Comparison of ENCODE assay signal across 17 cellular contexts in genomic region chr3:9226326-9226725, GRCh38. TPM values are rescaled to one million over a fixed set of nuclear protein-coding genes. Genes with fewer than 3 reads are reported as not detected.
DNase-seq lines count a peak whose midpoint lies in the region; ATAC-seq and TF ChIP-seq lines count a peak whose summit lies in the region.
"Had no signal": no experiment of that assay in that cellular context is flagged by ENCODE, and none has a peak within 500 bp of the region (broad histone marks: within the 10 kb centered on the region; RNA-seq: fewer than 3 reads in every experiment).

No MANE protein-coding gene starts in this region.

- H3K27ac Mint-ChIP-seq in neural crest cell (ENCODE audit: unreplicated experiment) = peak overlapping the region; percentile 7
- H3K27ac Mint-ChIP-seq: activated CD4-positive, alpha-beta T cell treated with anti-CD3 and anti-CD28 coated beads, Interleukin-2, amount 10 ng/mL, durations not matched to agents 24 days and 14 days; B cell; T-cell had no signal

- intact Hi-C loops in left ventricle myocardium superior (cut with micrococcal nuclease) = no loop called here
- intact Hi-C loops in colonic mucosa (cut with DNase I) = no loop called here

- H3K9me3 ChIP-seq in RWPE2 (ENCODE audit: severe bottlenecking) (no peaks in the 10 kb centered on the region), BE2C (no peaks in the 10 kb centered on the region), colonic mucosa (no peaks in the 10 kb centered on the region)
- H3K9me3 ChIP-seq: mucosa of descending colon, vagina had no signal

- no peaks in the 10 kb centered on the region for H3K36me3 Mint-ChIP-seq in neural crest cell (ENCODE audit: low read depth)
- H3K36me3 Mint-ChIP-seq: T-cell had no signal

- H3K9me3 Mint-ChIP-seq in neural crest cell = no peaks in the 10 kb centered on the region
- H3K9me3 Mint-ChIP-seq: activated CD4-positive, alpha-beta T cell treated with anti-CD3 and anti-CD28 coated beads, Interleukin-2, amount 10 ng/mL, durations not matched to agents 24 days and 14 days; T-cell had no signal

- peaks cover 6% of the 10 kb centered on the region for H3K4me1 ChIP-seq in RWPE2 (ENCODE audit: insufficient read depth, poor library complexity, severe bottlenecking)
- no peaks in the 10 kb centered on the region for H3K4me1 ChIP-seq in BE2C
- H3K4me1 ChIP-seq in colonic mucosa = no peaks in the 10 kb centered on the region

- no peak for TF ChIP-seq CTCF in RWPE2 (IDR thresholded peaks at IDR 0.05; ENCODE audit: poor library complexity, severe bottlenecking)
- TF ChIP-seq CTCF in epithelial cell of esophagus (IDR thresholded peaks at IDR 0.05; ENCODE audit: insufficient read depth, low read depth, low read length, missing control alignments) = no peak
- no peak for TF ChIP-seq CTCF in neural crest cell (conservative IDR thresholded peaks at IDR 0.05)
- no peak for TF ChIP-seq CTCF in BE2C (IDR thresholded peaks at IDR 0.05; ENCODE audit: low read depth, low read length)
- no peak for TF ChIP-seq CTCF in colonic mucosa (IDR thresholded peaks at IDR 0.05)

- H3K27ac ChIP-seq in RWPE2 (ENCODE audit: poor library complexity, severe bottlenecking) = no peak overlapping the region
- no peak overlapping the region for H3K27ac ChIP-seq in colonic mucosa
- H3K27ac ChIP-seq: vagina had no signal

- ATAC-seq in RWPE2 (ENCODE audit: low read depth) (peak; percentile 64), left ventricle myocardium superior (no peak)
- ATAC-seq: mucosa of descending colon, T-cell had no signal

- no peaks in the 10 kb centered on the region for H3K27me3 Mint-ChIP-seq in neural crest cell (ENCODE audit: low read depth)
- H3K27me3 Mint-ChIP-seq: activated CD4-positive, alpha-beta T cell treated with anti-CD3 and anti-CD28 coated beads, Interleukin-2, amount 10 ng/mL, durations not matched to agents 24 days and 14 days; B cell; T-cell had no signal

- DNase-seq in EH (ENCODE audit: low read depth) (peak; percentile 14), RWPE2 (ENCODE audit: low spot score) (no peak), epithelial cell of esophagus (ENCODE audit: low read depth) (peak; percentile 59), neural crest cell (ENCODE audit: low read depth, low spot score) (no peak), BE2C (no peak), globus pallidus (ENCODE audit: low spot score) (no peak), left ventricle myocardium superior (no peak), colonic mucosa (no peak)
- DNase-seq: activated CD4-positive, alpha-beta T cell treated with anti-CD3 and anti-CD28 coated beads, Interleukin-2, amount 10 ng/mL, durations not matched to agents 24 days and 14 days; activated effector memory CD4-positive, alpha-beta T cell treated with anti-CD3 and anti-CD28 coated beads, Interleukin-2, amount 50 U/mL, for 16 hours; central memory CD4-positive, alpha-beta T cell; DMS79 treated with DMSO at 0.1 percent for 48 hours; MM.1S; mucosa of descending colon; T-cell had no signal

- no peaks in the 10 kb centered on the region for H3K27me3 ChIP-seq in RWPE2 (ENCODE audit: insufficient read depth, poor library complexity, severe bottlenecking)
- H3K27me3 ChIP-seq in BE2C = no peaks in the 10 kb centered on the region
- no peaks in the 10 kb centered on the region for H3K27me3 ChIP-seq in colonic mucosa
- H3K27me3 ChIP-seq: vagina had no signal

- H3K4me1 Mint-ChIP-seq in neural crest cell = peaks cover 69% of the 10 kb centered on the region
- H3K4me1 Mint-ChIP-seq: B cell had no signal

- H3K4me3 ChIP-seq in RWPE2 (ENCODE audit: severe bottlenecking) (no peak overlapping the region), epithelial cell of esophagus (ENCODE audit: low read length) (no peak overlapping the region), BE2C (ENCODE audit: low read depth, low read length) (no peak overlapping the region), colonic mucosa (no peak overlapping the region)
- H3K4me3 ChIP-seq: mucosa of descending colon, vagina had no signal

- no peak overlapping the region for H3K4me3 Mint-ChIP-seq in neural crest cell
- H3K4me3 Mint-ChIP-seq: activated CD4-positive, alpha-beta T cell treated with anti-CD3 and anti-CD28 coated beads, Interleukin-2, amount 10 ng/mL, durations not matched to agents 24 days and 14 days; B cell; T-cell had no signal

- H3K36me3 ChIP-seq in RWPE2 (ENCODE audit: low read depth) (no peaks in the 10 kb centered on the region), BE2C (no peaks in the 10 kb centered on the region), colonic mucosa (no peaks in the 10 kb centered on the region)
- H3K36me3 ChIP-seq: vagina had no signal

- H3K9ac ChIP-seq in colonic mucosa (ENCODE audit: low read depth in 2 of 2, low read length in 2 of 2) = no peak overlapping the region

RNA-seq across cellular contexts. Expression of gene SRGAP3, which starts 23.1 kb away (rescaled TPM):
- total RNA-seq in neural crest cell (58.4 and 60.5 TPM in 2 replicates), left ventricle myocardium superior (6.4 TPM), colonic mucosa (1 to 10 TPM; 5.7 to 6.1 TPM)
- polyA plus RNA-seq in BE2C (2012; ENCODE audit: insufficient read depth, insufficient read length, low read depth) = 5.0 TPM

Comparison
In these comparisons a context has a peak if more than half of its experiments do, and no peak if none do; other contexts are left out.
1. DNase-seq: peak in EH (single experiment) and epithelial cell of esophagus (single experiment); none in RWPE2 (single experiment), neural crest cell (single experiment), BE2C (single experiment), globus pallidus (single experiment), left ventricle myocardium superior (single experiment) and colonic mucosa (single experiment).